In the genomic region with DNA sequence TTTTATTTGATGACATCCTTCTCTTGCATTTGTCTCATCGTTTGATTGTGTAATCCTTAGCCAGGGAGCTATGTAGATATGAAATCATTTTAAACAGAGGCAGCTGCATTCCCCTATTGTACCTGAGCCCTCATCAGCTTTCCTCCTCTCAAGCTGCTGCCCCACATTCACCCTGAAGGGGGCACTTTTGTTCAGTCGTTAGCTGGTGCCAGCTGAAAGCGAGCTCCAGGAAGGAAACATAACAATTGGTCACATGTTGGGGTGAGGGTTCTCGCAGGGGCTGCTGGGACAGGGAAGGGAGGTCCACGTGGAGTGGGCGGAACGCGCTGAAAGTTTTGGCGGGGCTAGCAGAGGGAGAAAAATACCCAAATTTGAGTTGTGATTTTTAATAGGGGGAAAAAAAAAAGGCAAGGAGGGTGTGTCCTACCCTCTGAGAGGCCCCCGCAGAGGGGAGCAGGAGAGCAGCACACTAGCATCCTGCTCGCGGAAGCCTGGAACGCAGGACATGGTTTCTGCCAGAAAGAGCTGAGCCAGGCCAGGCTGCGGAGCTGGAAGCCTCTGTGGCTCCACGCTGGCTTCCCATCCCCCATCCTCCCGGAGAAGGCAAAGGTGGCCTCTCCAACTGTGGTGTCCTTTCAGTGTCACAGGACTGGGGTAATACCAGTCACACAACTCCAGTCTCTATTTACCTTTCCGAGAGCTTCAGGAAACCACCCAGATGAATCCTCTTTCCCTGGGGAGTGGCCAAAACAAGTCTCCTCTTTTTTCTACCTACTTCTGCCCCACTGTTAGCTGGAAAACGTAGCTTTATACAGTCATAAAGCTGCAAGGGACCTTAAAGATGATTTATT, we compare ENCODE assay signal across 8 cellular contexts. TPM values are rescaled to one million over a fixed set of nuclear protein-coding genes. Genes with fewer than 3 reads are reported as not detected.
DNase-seq lines count a peak whose midpoint lies in the region; ATAC-seq and TF ChIP-seq lines count a peak whose summit lies in the region.

No MANE protein-coding gene starts in this region.

- peak overlapping the region; percentile 25 for H3K4me3 ChIP-seq in BJ (ENCODE audit: low read depth, low read length)

- TF ChIP-seq CTCF in BJ (IDR thresholded peaks at IDR 0.05; ENCODE audit: insufficient read depth, low read depth, low read length): peak; percentile 82; the same call in 1 of the 2 replicates

- CTCF ChIA-PET in BJ (lab: Yijun Ruan, JAX): interaction anchor here (0.6 to 7.7 kb wide), 43 partner anchors 8 to 420 kb away, joined by 3 to 130 read pairs (median 6); a partner anchor contains a TSS

- intact Hi-C loops in left colon (cut with DNase I, micrococcal nuclease): loop anchor here in 1 of 2 donors (2.0 kb wide), 1 partner anchor 55 kb away; no protein-coding TSS in a partner anchor

- peak; percentile 78 for DNase-seq in BJ (ENCODE audit: low read depth)
- peak; percentile 94 for DNase-seq in GM19238 (ENCODE audit: insufficient read length, low spot score)
- DNase-seq in NCI-H524 (lab: John Stamatoyannopoulos, UW): peak; percentile 94 to 96
- DNase-seq in activated CD4-positive, alpha-beta T cell treated with anti-CD3 and anti-CD28 coated beads for 4 hours: peak; percentile 90 to 94
- peak; percentile 95 to 96 for DNase-seq in left colon
- peak; percentile 86 to 87 for DNase-seq in stimulated activated CD4-positive, alpha-beta T cell treated with anti-CD3 and anti-CD28 coated beads, Interleukin-1b, Interleukin-23, amount 100 ng/mL, for 4 hours (ENCODE audit: low read depth in 2 of 2)

- H3K27ac ChIP-seq in cingulate gyrus (ENCODE audit: low read depth, low read length): peak overlapping the region; percentile 78

- ATAC-seq in HG03442 (IDR thresholded peaks at IDR 0.05; ENCODE audit: unreplicated experiment) (peak; percentile 86), left colon (peak; percentile 69)

- H3K36me3 ChIP-seq in BJ (ENCODE audit: control insufficient read depth, insufficient read depth, low read length): no peaks in the 10 kb centered on the region

- POLR2A ChIA-PET in BJ (lab: Charles Lee): interaction anchor here (0.6 to 2.2 kb wide), 7 partner anchors 9 to 429 kb away, joined by 3 to 8 read pairs (median 6); a partner anchor contains a TSS

- no peaks in the 10 kb centered on the region for H3K27me3 ChIP-seq in BJ (ENCODE audit: control insufficient read depth, insufficient read depth, low read length)

RNA-seq across cellular contexts. Expression of a gene that starts 8.4 kb away (rescaled TPM):
- 36.7 and 69.0 TPM in 2 replicates for polyA plus RNA-seq in BJ (2011; rRNA removed)
- polyA minus RNA-seq in BJ (2011; rRNA and poly(A)+ RNA removed): 23.2 and 23.8 TPM in 2 replicates
- 10 to 100 TPM; 77.4 to 82.0 TPM for total RNA-seq in left colon

RNA-seq across cellular contexts. Expression of a gene that starts 12.9 kb away (rescaled TPM):
- 1.9 and 2.3 TPM in 2 replicates for polyA plus RNA-seq in BJ (2011; rRNA removed)
- 4.3 and 6.6 TPM in 2 replicates for polyA minus RNA-seq in BJ (2011; rRNA and poly(A)+ RNA removed)
- total RNA-seq in left colon: 10 to 100 TPM; 16.9 to 19.8 TPM

RNA-seq across cellular contexts. Expression of a gene that starts 27.0 kb away (rescaled TPM):
- polyA plus RNA-seq in BJ (2011; rRNA removed): 27.8 and 35.1 TPM in 2 replicates
- 25.1 and 28.2 TPM in 2 replicates for polyA minus RNA-seq in BJ (2011; rRNA and poly(A)+ RNA removed)
- 10 to 100 TPM; 56.2 to 58.9 TPM for total RNA-seq in left colon

RNA-seq across cellular contexts. Expression of a gene that starts 50.6 kb away (rescaled TPM):
- 32.1 and 43.3 TPM in 2 replicates for polyA plus RNA-seq in BJ (2011; rRNA removed)
- 17.8 and 20.2 TPM in 2 replicates for polyA minus RNA-seq in BJ (2011; rRNA and poly(A)+ RNA removed)
- 10 to 100 TPM; 48.4 to 56.3 TPM for total RNA-seq in left colon

RNA-seq across cellular contexts. Expression of a gene that starts 59.1 kb away (rescaled TPM):
- polyA plus RNA-seq in BJ (2011; rRNA removed): 40.1 and 55.2 TPM in 2 replicates
- polyA minus RNA-seq in BJ (2011; rRNA and poly(A)+ RNA removed): 72.9 and 94.5 TPM in 2 replicates
- 100 to 1,000 TPM in 1 of 2 donors, 10 to 100 TPM in 1; 63.4 to 108 TPM for total RNA-seq in left colon

Comparison
In these comparisons a context has a peak if more than half of its experiments do, and no peak if none do; other contexts are left out.
1. Peak in every context shown above with its lines: DNase-seq, ATAC-seq, H3K4me3 ChIP-seq and H3K27ac ChIP-seq.